In the genomic region with DNA sequence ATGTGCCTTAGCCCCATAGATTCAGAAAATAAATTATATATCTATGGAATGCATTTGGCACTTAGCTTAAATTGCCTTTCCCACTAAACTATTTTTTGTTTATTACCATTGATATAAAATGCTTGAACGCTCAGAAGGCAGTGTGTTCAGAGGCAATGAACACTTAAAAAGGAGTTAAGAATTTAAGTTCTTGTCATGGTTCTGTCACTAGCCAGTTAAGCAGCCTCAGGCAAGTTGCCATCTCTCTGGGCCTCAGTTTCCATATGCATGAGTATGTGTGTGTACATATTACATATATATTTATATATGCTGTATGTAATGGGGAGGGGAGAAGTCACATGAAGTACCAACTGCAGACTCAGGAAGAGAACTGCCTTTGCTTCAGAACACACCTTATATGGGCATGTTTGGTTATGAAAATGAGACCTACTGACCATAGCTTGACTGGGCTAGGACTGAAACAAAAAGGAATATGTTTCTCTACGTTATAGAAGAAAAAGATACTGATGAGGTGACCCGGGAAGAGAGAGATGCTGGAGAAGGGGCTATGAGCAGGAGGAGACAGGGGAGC, we compare ENCODE assay signal across 10 cellular contexts.
DNase-seq lines count a peak whose midpoint lies in the region; ATAC-seq, FAIRE-seq and TF ChIP-seq lines count a peak whose summit lies in the region.
"Had no signal": no experiment of that assay in that cellular context is flagged by ENCODE, and none has a peak within 500 bp of the region (broad histone marks: within the 10 kb centered on the region; RNA-seq: fewer than 3 reads in every experiment).

No MANE protein-coding gene starts in this region.

- no peak overlapping the region for H3K4me3 Mint-ChIP-seq in osteocyte (ENCODE audit: unreplicated experiment)

- peak overlapping the region; percentile 49 for H3K9ac ChIP-seq in OCI-LY3 (ENCODE audit: low read length)

- no peaks in the 10 kb centered on the region for H3K36me3 Mint-ChIP-seq in osteocyte (ENCODE audit: unreplicated experiment)

- peak overlapping the region; percentile 17; the same call in 1 of the 2 replicates for H3K4me3 ChIP-seq in OCI-LY3 (ENCODE audit: low read length)

- peak; percentile 58 for ATAC-seq in HG02884 (IDR thresholded peaks at IDR 0.05; ENCODE audit: unreplicated experiment)
- ATAC-seq in stimulated activated naive CD8-positive, alpha-beta T cell treated with anti-CD3 and anti-CD28 coated beads, Interleukin-15, Interleukin-2, amounts not matched to agents 100 U/mL and 50 U/mL, for 24 hours: no peak

- peak overlapping the region; percentile 62 for H3K4me2 ChIP-seq in OCI-LY3 (ENCODE audit: low read length)

- H3K4me1 ChIP-seq in OCI-LY3 (ENCODE audit: low read length): peaks cover 57% of the 10 kb centered on the region

- H3K36me3 ChIP-seq in OCI-LY3 (replicated peaks; ENCODE audit: low read depth, low read length): no peaks in the 10 kb centered on the region

- H3K27me3 ChIP-seq in OCI-LY3 (ENCODE audit: low read depth, low read length): no peaks in the 10 kb centered on the region

- H3K79me2 ChIP-seq in OCI-LY3 (ENCODE audit: low read length): no peaks in the 10 kb centered on the region

- peak; percentile 80 for FAIRE-seq in GM19239 (lab: Jason Lieb, UNC)

- H3K27ac ChIP-seq in OCI-LY3 (ENCODE audit: low read length): peak overlapping the region; percentile 69

- TF ChIP-seq CTCF in OCI-LY3 (IDR thresholded peaks at IDR 0.05; ENCODE audit: low read depth, low read length) (no peak), osteocyte (IDR thresholded peaks at IDR 0.05) (no peak)

- no peaks in the 10 kb centered on the region for H3K9me3 ChIP-seq in OCI-LY3 (ENCODE audit: insufficient read depth, low read length)

- H4K20me1 ChIP-seq in OCI-LY3 (ENCODE audit: insufficient read depth, low read length): no peaks in the 10 kb centered on the region

- H3K9me3 Mint-ChIP-seq in osteocyte (ENCODE audit: unreplicated experiment): peaks cover 5% of the 10 kb centered on the region

- no peaks in the 10 kb centered on the region for H3K27me3 Mint-ChIP-seq in osteocyte (ENCODE audit: unreplicated experiment)

- peak overlapping the region; percentile 19; the same call in 1 of the 2 replicates for H2AFZ ChIP-seq in OCI-LY3 (ENCODE audit: low read depth, low read length)

- DNase-seq in GM19239 (ENCODE audit: insufficient read length, low spot score) (no peak), osteocyte (ENCODE audit: extremely low spot score, unreplicated experiment) (no peak), activated gamma-delta T cell (lab: John Stamatoyannopoulos, UW) (no peak)
- DNase-seq in NK-92 treated with Interleukin-12 subunit alpha and Interleukin-12 subunit beta, amount 100 ng/mL, for 24 hours (lab: John Stamatoyannopoulos, UW): no peak
- DNase-seq in stimulated activated naive CD8-positive, alpha-beta T cell treated with anti-CD3 and anti-CD28 coated beads, Interleukin-15, Interleukin-2, amounts not matched to agents 100 U/mL and 50 U/mL, for 24 hours: no peak
- no peak for DNase-seq in activated CD4-positive, alpha-beta T cell treated with anti-CD3 and anti-CD28 coated beads for 4 hours
- DNase-seq: GF-D8, NCI-H446 treated with DMSO at 0.1 percent for 48 hours had no signal

- H3K27ac Mint-ChIP-seq in osteocyte (ENCODE audit: unreplicated experiment): peak overlapping the region; percentile 82

- peaks cover 50% of the 10 kb centered on the region for H3K4me1 Mint-ChIP-seq in osteocyte (ENCODE audit: unreplicated experiment)
